Comparison of ENCODE assay signal across 21 cellular contexts in the genomic region with DNA sequence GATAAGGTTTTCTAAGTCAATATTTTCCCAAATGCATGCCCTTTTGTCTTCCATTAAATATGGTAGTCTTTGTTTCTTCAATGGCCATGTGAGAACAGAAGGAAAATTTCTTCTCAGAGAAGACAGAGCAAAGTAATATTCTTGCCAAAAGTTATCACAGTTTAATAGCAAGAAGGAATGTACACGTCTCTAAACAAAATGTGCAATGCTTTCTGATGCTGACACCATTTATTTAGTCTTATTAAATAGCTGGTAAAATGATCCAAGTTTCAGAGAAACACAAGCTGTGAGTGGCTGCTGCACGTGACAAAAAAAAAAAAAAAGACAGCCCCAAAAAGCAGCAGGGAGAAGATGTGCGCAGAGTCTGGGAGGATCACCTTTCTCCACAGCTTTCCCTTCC.
"Had no signal": no experiment of that assay in that cellular context is flagged by ENCODE, and none has a peak within 500 bp of the region (broad histone marks: within the 10 kb centered on the region; RNA-seq: fewer than 3 reads in every experiment).

No MANE protein-coding gene starts in this region.

- H3K27ac ChIP-seq: foreskin keratinocyte, prostate gland, spleen, upper lobe of left lung, uterus had no signal

- H3K4me1 ChIP-seq: foreskin keratinocyte, prostate gland, spleen, upper lobe of left lung, uterus had no signal

- H3K36me3 ChIP-seq: ovary, prostate gland, right lobe of liver, spleen, tibial artery, upper lobe of left lung, uterus had no signal

- H3K4me3 ChIP-seq: coronary artery, ovary, prostate gland, right lobe of liver, spleen, tibial artery, upper lobe of left lung, uterus had no signal

- H3K27me3 ChIP-seq: foreskin keratinocyte, ovary, right lobe of liver, spleen, tibial artery, upper lobe of left lung, uterus had no signal

- DNase-seq: cerebellar nuclear complex; effector CD4-positive, alpha-beta T cell; endodermal cell; erythroblast; head of caudate nucleus; hippocampal formation; left colon; naive thymus-derived CD4-positive, alpha-beta T cell; right lobe of liver; spleen; stimulated activated CD4-positive, alpha-beta T cell treated with anti-CD3 and anti-CD28 coated beads, Interleukin-15, amount 100 ng/mL, for 24 hours; stimulated activated CD4-positive, alpha-beta T cell treated with anti-CD3 and anti-CD28 coated beads, Interleukin-1b, Interleukin-23, amount 100 ng/mL, for 48 hours; stimulated activated CD4-positive, alpha-beta T cell treated with anti-CD3 and anti-CD28 coated beads, Interleukin-4, amount 100 ng/mL, for 24 hours; tibial artery; upper lobe of left lung; uterus had no signal

- H3K9me3 ChIP-seq: ovary, prostate gland, right lobe of liver, spleen, tibial artery, upper lobe of left lung, uterus had no signal

- ATAC-seq: foreskin keratinocyte; left colon; naive thymus-derived CD4-positive, alpha-beta T cell; right lobe of liver; stimulated activated memory B cell treated with anti-CD40 and anti-IgM and Interleukin-4, amounts not matched to agents 10 μg/mL and 1 μg/mL and 100 μg/mL, for 72 hours had no signal
